Comparison of ENCODE assay signal across 8 cellular contexts in the genomic region with DNA sequence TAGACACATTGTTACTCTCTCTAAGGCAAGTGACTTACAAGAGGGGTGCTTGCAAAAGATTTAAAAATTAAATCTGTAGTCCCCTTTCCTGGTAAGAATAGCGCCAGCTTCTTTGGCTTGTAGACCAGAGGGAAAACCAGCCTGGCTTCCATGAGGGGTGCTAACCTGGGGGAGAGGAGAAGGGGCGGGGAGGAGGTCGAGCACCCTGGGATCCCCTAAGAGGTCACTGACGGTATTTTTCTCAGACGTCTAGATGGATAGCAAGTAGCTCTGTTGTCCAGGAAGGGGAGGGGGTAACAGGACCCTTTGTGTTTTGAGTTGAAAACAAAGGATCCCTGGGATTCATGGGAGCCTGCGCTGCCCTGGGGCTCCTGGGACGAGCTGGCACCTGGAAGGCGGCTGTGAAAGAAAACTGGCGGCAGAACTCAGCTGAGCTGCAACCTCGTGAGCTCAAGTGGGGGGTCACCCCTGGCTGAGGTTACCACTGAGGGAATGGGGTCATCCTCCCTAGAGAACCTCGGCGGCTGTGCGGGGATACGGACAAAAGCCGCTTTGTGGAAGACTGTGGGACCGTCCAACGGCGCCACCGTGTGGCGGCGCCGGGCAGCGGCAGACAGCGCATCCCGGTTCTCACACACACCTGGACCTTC. TPM values are rescaled to one million over a fixed set of nuclear protein-coding genes. Genes with fewer than 3 reads are reported as not detected.
DNase-seq lines count a peak whose midpoint lies in the region; TF ChIP-seq lines count a peak whose summit lies in the region.

No MANE protein-coding gene starts in this region.

- H3K4me2 ChIP-seq in MM.1S (ENCODE audit: low read depth, low read length): peak overlapping the region; percentile 53; the same call in 1 of the 2 replicates

- in situ Hi-C loops in HAP-1 (cut with MboI; ENCODE audit: low sequenced_read_pairs) (loop anchor here (5.0 to 25.0 kb wide), 4 partner anchors 142 to 694 kb away; a partner anchor contains a TSS), T47D (cut with HindIII; ENCODE audit: low pct_unique_long_range_greater_than_20kb, low sequenced_read_pairs) (no loop called here)

- peaks cover 4 to 19% (median 11%) of the 10 kb centered on the region in 3 donors for H3K27me3 Mint-ChIP-seq in immature natural killer cell (ENCODE audit: low read depth in 3 of 3)

- H3K4me1 Mint-ChIP-seq in immature natural killer cell: no peaks in the 10 kb centered on the region

- H3F3A ChIP-seq in MM.1S (ENCODE audit: insufficient read depth, low read length): no peaks in the 10 kb centered on the region

- H2AFZ ChIP-seq in MM.1S (ENCODE audit: low read length): no peak overlapping the region

- H3K9me2 ChIP-seq in MM.1S (replicated peaks; ENCODE audit: insufficient read depth, low read length): no peaks in the 10 kb centered on the region

- H3K36me3 ChIP-seq in HAP-1 (replicated peaks) (no peaks in the 10 kb centered on the region), MM.1S (replicated peaks; ENCODE audit: insufficient read depth, low read length) (no peaks in the 10 kb centered on the region)

- H3K27me3 ChIP-seq in HAP-1 (ENCODE audit: low read depth) (no peaks in the 10 kb centered on the region), MM.1S (replicated peaks; ENCODE audit: insufficient read depth, low read length) (no peaks in the 10 kb centered on the region)

- no peaks in the 10 kb centered on the region for H3K9me3 Mint-ChIP-seq in immature natural killer cell

- no peaks in the 10 kb centered on the region for H4K20me1 ChIP-seq in MM.1S (ENCODE audit: insufficient read depth, low read length)

- H3K4me1 ChIP-seq in HAP-1 (peaks cover 6% of the 10 kb centered on the region; the same call in 1 of the 2 replicates), MM.1S (ENCODE audit: low read length) (no peaks in the 10 kb centered on the region)

- H3K4me3 ChIP-seq in HAP-1: peak overlapping the region; percentile 26
- no peak overlapping the region for H3K4me3 ChIP-seq in MM.1S (ENCODE audit: low read length)

- H3K36me3 Mint-ChIP-seq in immature natural killer cell: no peaks in the 10 kb centered on the region

- no peak overlapping the region for H3K27ac Mint-ChIP-seq in immature natural killer cell

- no peak overlapping the region for H3K4me3 Mint-ChIP-seq in immature natural killer cell

- H3K9ac ChIP-seq in MM.1S (ENCODE audit: low read length): no peak overlapping the region

- peak; percentile 90 for TF ChIP-seq CTCF in MM.1S (IDR thresholded peaks at IDR 0.05; ENCODE audit: low read length)

- H3K9me3 ChIP-seq in HAP-1 (no peaks in the 10 kb centered on the region), MM.1S (replicated peaks; ENCODE audit: insufficient read depth, low read length) (no peaks in the 10 kb centered on the region)

- H3K27ac ChIP-seq in MM.1S (ENCODE audit: low read length): no peak overlapping the region

- no peaks in the 10 kb centered on the region for H3K79me2 ChIP-seq in MM.1S (ENCODE audit: low read length)

- DNase-seq in NCI-H1417 (lab: John Stamatoyannopoulos, UW) (peak; percentile 29 to 86 (median 73)), NCI-H1417 treated with DMSO at 0.1 percent for 48 hours (lab: John Stamatoyannopoulos, UW) (no peak), HAP-1 (ENCODE audit: low spot score in 2 of 2) (peak; percentile 53 to 80), MM.1S (peak; percentile 59), T1000 (lab: John Stamatoyannopoulos, UW) (peak; percentile 44), T47D (ENCODE audit: low read depth in 1 of 2, low spot score in 1 of 2) (peak; percentile 54 to 64), immature natural killer cell (peak; percentile 10 to 26 (median 26))
- peak; percentile 20 to 32 (median 26) for DNase-seq in stimulated activated CD4-positive, alpha-beta T cell treated with anti-CD3 and anti-CD28 coated beads, Interleukin-12 subunit alpha, Interleukin-12 subunit beta, amount 100 ng/mL, for 48 hours (ENCODE audit: low read depth in 2 of 3, low spot score in 1 of 3)

RNA-seq across cellular contexts. Expression of a gene that starts 37.8 kb away (rescaled TPM):
- 10 to 100 TPM; 31.4 to 42.5 (median 34.0) TPM for polyA plus RNA-seq in immature natural killer cell

RNA-seq across cellular contexts. Expression of a gene that starts 48.1 kb away (rescaled TPM):
- not detected for polyA plus RNA-seq in immature natural killer cell
